In the genomic region with DNA sequence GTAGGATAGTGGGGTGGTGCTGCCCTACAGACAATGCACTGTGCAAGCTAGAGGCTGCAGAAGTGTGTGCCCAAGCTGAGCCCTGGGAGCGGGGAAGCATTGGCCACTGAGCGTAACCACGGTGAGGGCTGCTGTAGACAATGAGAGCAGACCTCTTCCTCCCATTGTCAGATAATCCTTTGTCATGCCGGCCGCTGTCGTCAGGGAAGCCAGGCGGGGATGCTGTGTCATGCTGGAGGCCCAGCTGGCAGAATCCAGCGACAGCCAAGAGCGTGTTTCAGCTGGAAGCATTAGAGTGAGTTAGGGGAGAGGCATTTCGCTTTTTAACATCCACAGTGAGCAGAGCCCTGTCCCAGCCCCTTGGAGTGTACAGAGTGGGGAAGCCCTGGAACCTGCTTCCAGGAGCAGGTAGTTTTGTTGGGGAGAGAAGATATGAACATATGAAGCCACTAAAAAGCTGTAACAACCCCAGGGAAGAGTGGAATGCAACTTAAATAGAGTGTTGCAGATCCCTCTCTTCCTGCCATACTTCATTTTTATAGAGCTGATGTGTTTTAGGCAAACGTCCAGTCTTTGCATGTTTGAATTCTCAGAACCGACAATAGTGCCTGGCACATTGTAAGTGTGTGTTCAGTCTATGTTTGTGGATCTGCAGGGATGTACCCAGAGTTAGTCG, we compare ENCODE assay signal across 2 cellular contexts.
TF ChIP-seq lines count a peak whose summit lies in the region.

No MANE protein-coding gene starts in this region.

TF ChIP-seq in GM23338, 12 proteins besides CTCF, POLR2A, EP300 and RAD21 (continued from another document):
- TF ChIP-seq ZNF462 (CRISPR knock-in tag; IDR thresholded peaks at IDR 0.05) (no peak), ETS1 (IDR thresholded peaks at IDR 0.05) (no peak)
TF ChIP-seq in GM23338: peak in this region for 1.

TF ChIP-seq in SK-N-SH, 30 proteins besides CTCF, POLR2A, EP300 and RAD21 (continued from another document):
- TF ChIP-seq REST (IDR thresholded peaks at IDR 0.05; ENCODE audit: low read depth, low read length), result no peak
- TF ChIP-seq TAF1 (IDR thresholded peaks at IDR 0.05; ENCODE audit: borderline replicate concordance, low read depth, low read length), result no peak
- no peak for TF ChIP-seq RXRA (IDR thresholded peaks at IDR 0.05; ENCODE audit: borderline replicate concordance, low read depth)
- TF ChIP-seq, protein P1, sequence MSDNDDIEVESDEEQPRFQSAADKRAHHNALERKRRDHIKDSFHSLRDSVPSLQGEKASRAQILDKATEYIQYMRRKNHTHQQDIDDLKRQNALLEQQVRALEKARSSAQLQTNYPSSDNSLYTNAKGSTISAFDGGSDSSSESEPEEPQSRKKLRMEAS (IDR thresholded peaks at IDR 0.05; ENCODE audit: low read depth), result peak; percentile 77; the same call in 1 of the 2 replicates
- TF ChIP-seq EZH2phosphoT487 (IDR thresholded peaks at IDR 0.05; ENCODE audit: borderline replicate concordance, low read depth), result no peak
- TF ChIP-seq RFX5 (IDR thresholded peaks at IDR 0.05; ENCODE audit: low read length), result no peak
- 0 out of 2 replicates have a peak, but pooled peaks have one; percentile 25 for TF ChIP-seq TEAD4 (IDR thresholded peaks at IDR 0.05; ENCODE audit: borderline replicate concordance, insufficient read depth)
- no peak; the same call in 1 of the 2 replicates for TF ChIP-seq JUND (IDR thresholded peaks at IDR 0.05)
- no peak for TF ChIP-seq SMC3 (IDR thresholded peaks at IDR 0.05; ENCODE audit: low read depth, low read length)
- peak; percentile 33; the same call in 1 of the 2 replicates for TF ChIP-seq FOSL2 (IDR thresholded peaks at IDR 0.05; ENCODE audit: borderline replicate concordance, low read depth)
- peak; percentile 96 for TF ChIP-seq SIN3A (IDR thresholded peaks at IDR 0.05; ENCODE audit: borderline replicate concordance, low read depth, low read length)
- no peak for TF ChIP-seq FOXJ3 (CRISPR knock-in tag; IDR thresholded peaks at IDR 0.05)
- no peak for TF ChIP-seq NRF1 (IDR thresholded peaks at IDR 0.05; ENCODE audit: low read depth, low read length)
- no peak for TF ChIP-seq MEF2A (IDR thresholded peaks at IDR 0.05; ENCODE audit: borderline replicate concordance, low read depth)
- peak; percentile 21 for TF ChIP-seq CHD2 (IDR thresholded peaks at IDR 0.05; ENCODE audit: low read length, partially characterized antibody)
- TF ChIP-seq MXI1 (IDR thresholded peaks at IDR 0.05; ENCODE audit: low read depth, low read length), result peak; percentile 77
- TF ChIP-seq NFIC (IDR thresholded peaks at IDR 0.05; ENCODE audit: borderline replicate concordance), result peak; percentile 47
- peak; percentile 58; the same call in 1 of the 2 replicates for TF ChIP-seq TCF12 (IDR thresholded peaks at IDR 0.05)
